In genomic region chr21:23900727-23901126, GRCh38 we compare ENCODE assay signal across 26 cellular contexts.
"Had no signal": no experiment of that assay in that cellular context is flagged by ENCODE, and none has a peak within 500 bp of the region (broad histone marks: within the 10 kb centered on the region; RNA-seq: fewer than 3 reads in every experiment).

No MANE protein-coding gene starts in this region.

- H3K4me3 ChIP-seq: stomach, suprapubic skin, testis, thoracic aorta, thyroid gland, tibial artery, tibial nerve, transverse colon, upper lobe of left lung, upper lobe of right lung, uterus, vagina had no signal

- DNase-seq: stimulated activated CD4-positive, alpha-beta T cell treated with anti-CD3 and anti-CD28 coated beads, Interleukin-2, amount 100 ng/mL, for 48 hours; stimulated activated CD4-positive, alpha-beta T cell treated with anti-CD3 and anti-CD28 coated beads, Interleukin-4, amount 100 ng/mL, for 1 hour; stimulated activated CD4-positive, alpha-beta T cell treated with anti-CD3 and anti-CD28 coated beads, Interleukin-4, amount 100 ng/mL, for 24 hours; stimulated activated CD4-positive, alpha-beta T cell treated with anti-CD3 and anti-CD28 coated beads, Interleukin-4, amount 100 ng/mL, for 4 hours; stimulated activated CD8-positive, alpha-beta memory T cell treated with anti-CD3 and anti-CD28 coated beads, Interleukin-4, amount 100 ng/mL, for 48 hours; stimulated activated naive B cell treated with anti-CD40 and anti-IgM and Interleukin-4, amounts not matched to agents 10 μg/mL and 1 μg/mL and 100 μg/mL, for 72 hours; stimulated activated naive CD4-positive, alpha-beta T cell; stimulated activated naive CD4-positive, alpha-beta T cell treated with Interleukin-2 at 50 U/mL for 16 hours; stimulated activated naive CD8-positive, alpha-beta T cell treated with anti-CD3 and anti-CD28 coated beads, Interleukin-15, amount 100 ng/mL, for 72 hours; stimulated activated naive CD8-positive, alpha-beta T cell treated with anti-CD3 and anti-CD28 coated beads, Interleukin-15, Interleukin-2, amounts not matched to agents 100 U/mL and 50 U/mL, for 24 hours; stomach; substantia nigra; testis; thyroid gland; tibial artery; transverse colon; trophoblast cell; upper lobe of left lung; upper lobe of right lung; uterus had no signal

- H3K4me1 ChIP-seq: stomach, suprapubic skin, testis, thyroid gland, tibial artery, tibial nerve, transverse colon, upper lobe of left lung, upper lobe of right lung, uterus, vagina had no signal

- H3K9me3 ChIP-seq: suprapubic skin, testis, thoracic aorta, thyroid gland, tibial artery, tibial nerve, transverse colon, upper lobe of left lung, upper lobe of right lung, uterus had no signal

- H3K27me3 ChIP-seq: stomach, suprapubic skin, testis, thyroid gland, tibial artery, tibial nerve, transverse colon, upper lobe of left lung, upper lobe of right lung, uterus, vagina had no signal

- ATAC-seq: stimulated activated effector memory CD8-positive, alpha-beta T cell treated with anti-CD3 and anti-CD28 coated beads, Interleukin-12 subunit alpha, Interleukin-12 subunit beta, amount 100 ng/mL, for 72 hours; stimulated activated memory B cell treated with anti-CD40 and anti-IgM and Interleukin-4, amounts not matched to agents 10 μg/mL and 1 μg/mL and 100 μg/mL, for 72 hours; stimulated activated naive B cell treated with anti-CD40 and anti-IgM and Interleukin-4, amounts not matched to agents 10 μg/mL and 1 μg/mL and 100 μg/mL, for 72 hours; stimulated activated naive CD8-positive, alpha-beta T cell treated with anti-CD3 and anti-CD28 coated beads, Interleukin-15, amount 100 ng/mL, for 72 hours; stimulated activated naive CD8-positive, alpha-beta T cell treated with anti-CD3 and anti-CD28 coated beads, Interleukin-15, Interleukin-2, amounts not matched to agents 100 U/mL and 50 U/mL, for 24 hours; upper lobe of right lung had no signal

- H3K36me3 ChIP-seq: stomach, suprapubic skin, thoracic aorta, thyroid gland, tibial artery, tibial nerve, transverse colon, upper lobe of left lung, upper lobe of right lung, uterus, vagina had no signal

- H3K27ac ChIP-seq: stomach, suprapubic skin, testis, thoracic aorta, thyroid gland, tibial artery, tibial nerve, transverse colon, upper lobe of left lung, upper lobe of right lung, uterus, vagina had no signal
